ENCODE assay signal across 29 cellular contexts in the genomic region with DNA sequence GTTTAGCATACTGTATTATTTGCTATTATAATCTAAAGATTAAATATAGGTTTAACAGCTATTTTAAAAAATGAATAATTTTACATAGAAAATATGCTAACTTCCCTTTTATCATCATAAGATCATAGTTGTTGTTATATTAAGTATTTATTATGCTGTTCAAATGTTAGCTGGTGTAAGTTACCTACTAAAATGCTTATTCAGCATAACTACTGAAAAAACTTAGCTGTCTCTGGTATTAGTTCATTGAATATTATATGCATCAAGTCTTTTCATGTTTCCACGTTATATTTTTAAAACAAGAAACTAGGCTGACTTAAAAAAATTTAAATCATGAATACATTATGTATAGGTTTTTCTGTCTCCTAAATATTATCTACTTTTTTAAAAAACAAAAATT.
"Had no signal": no experiment of that assay in that cellular context is flagged by ENCODE, and none has a peak within 500 bp of the region (broad histone marks: within the 10 kb centered on the region; RNA-seq: fewer than 3 reads in every experiment).

No MANE protein-coding gene starts in this region.

- H3K36me3 Mint-ChIP-seq: naive thymus-derived CD8-positive, alpha-beta T cell had no signal

- H3K36me3 ChIP-seq: lower lobe of right lung, pancreas, prostate gland, sigmoid colon, tibial nerve, uterus had no signal

- ATAC-seq: left cardiac atrium; left lobe of liver; lower lobe of right lung; naive thymus-derived CD8-positive, alpha-beta T cell; pancreas; right cardiac atrium; stimulated activated memory B cell treated with anti-CD40 and anti-IgM and Interleukin-4, amounts not matched to agents 10 μg/mL and 1 μg/mL and 100 μg/mL, for 72 hours; stimulated activated naive CD8-positive, alpha-beta T cell treated with anti-CD3 and anti-CD28 coated beads, Interleukin-15, amount 100 ng/mL, for 72 hours had no signal

- H3K27ac Mint-ChIP-seq: naive thymus-derived CD8-positive, alpha-beta T cell; nephron; stimulated activated memory B cell treated with anti-CD40 and anti-IgM and Interleukin-4, amounts not matched to agents 10 μg/mL and 1 μg/mL and 100 μg/mL, for 72 hours; stimulated activated naive CD8-positive, alpha-beta T cell treated with anti-CD3 and anti-CD28 coated beads, Interleukin-15, amount 100 ng/mL, for 72 hours; type B pancreatic cell had no signal

- FAIRE-seq: pancreas had no signal

- H3K27me3 Mint-ChIP-seq: stimulated activated memory B cell treated with anti-CD40 and anti-IgM and Interleukin-4, amounts not matched to agents 10 μg/mL and 1 μg/mL and 100 μg/mL, for 72 hours; stimulated activated naive CD8-positive, alpha-beta T cell treated with anti-CD3 and anti-CD28 coated beads, Interleukin-15, amount 100 ng/mL, for 72 hours; type B pancreatic cell had no signal

- H3K9me3 Mint-ChIP-seq: naive thymus-derived CD8-positive, alpha-beta T cell; nephron; neural crest cell; stimulated activated memory B cell treated with anti-CD40 and anti-IgM and Interleukin-4, amounts not matched to agents 10 μg/mL and 1 μg/mL and 100 μg/mL, for 72 hours; stimulated activated naive CD8-positive, alpha-beta T cell treated with anti-CD3 and anti-CD28 coated beads, Interleukin-15, amount 100 ng/mL, for 72 hours; type B pancreatic cell had no signal

- H3K4me3 ChIP-seq: lower lobe of right lung, pancreas, prostate gland, sigmoid colon, smooth muscle cell, tibial nerve, uterus had no signal

- H3K27me3 ChIP-seq: pancreas, sigmoid colon, tibial nerve, uterus had no signal

- H3K4me3 Mint-ChIP-seq: naive thymus-derived CD8-positive, alpha-beta T cell; nephron; neural crest cell; stimulated activated memory B cell treated with anti-CD40 and anti-IgM and Interleukin-4, amounts not matched to agents 10 μg/mL and 1 μg/mL and 100 μg/mL, for 72 hours; stimulated activated naive CD8-positive, alpha-beta T cell treated with anti-CD3 and anti-CD28 coated beads, Interleukin-15, amount 100 ng/mL, for 72 hours; type B pancreatic cell had no signal

- H3K4me2 ChIP-seq: smooth muscle cell had no signal

- H3K9me3 ChIP-seq: lower lobe of right lung, pancreas, prostate gland, sigmoid colon, tibial nerve, uterus had no signal

- DNase-seq: islet precursor cell; kidney glomerular epithelial cell; left cardiac atrium; lower lobe of right lung; mammary epithelial cell; mesenchymal stem cell; naive thymus-derived CD8-positive, alpha-beta T cell; nucleus accumbens; pancreas; posterior cingulate gyrus; retina; right cardiac atrium; sigmoid colon; stimulated activated CD4-positive, alpha-beta T cell treated with anti-CD3 and anti-CD28 coated beads, Interleukin-1b, Interleukin-23, amount 100 ng/mL, for 48 hours; stimulated activated CD4-positive, alpha-beta T cell treated with anti-CD3 and anti-CD28 coated beads, Interleukin-2, amount 100 ng/mL, for 48 hours; stimulated activated CD4-positive, alpha-beta T cell treated with anti-CD3 and anti-CD28 coated beads, Interleukin-4, amount 100 ng/mL, for 4 hours; stimulated activated CD8-positive, alpha-beta memory T cell treated with anti-CD3 and anti-CD28 coated beads, Interleukin-4, amount 100 ng/mL, for 48 hours; stimulated activated naive CD4-positive, alpha-beta T cell treated with Interleukin-2 at 50 U/mL for 16 hours; stimulated activated naive CD8-positive, alpha-beta T cell treated with anti-CD3 and anti-CD28 coated beads, Interleukin-15, amount 100 ng/mL, for 72 hours; substantia nigra; uterus had no signal

- H3K4me1 ChIP-seq: lower lobe of right lung, pancreas, prostate gland, sigmoid colon, tibial nerve, uterus had no signal

- H3K27ac ChIP-seq: lower lobe of right lung, pancreas, prostate gland, sigmoid colon, tibial nerve, uterus had no signal

- H3K4me1 Mint-ChIP-seq: naive thymus-derived CD8-positive, alpha-beta T cell; nephron; stimulated activated memory B cell treated with anti-CD40 and anti-IgM and Interleukin-4, amounts not matched to agents 10 μg/mL and 1 μg/mL and 100 μg/mL, for 72 hours; stimulated activated naive CD8-positive, alpha-beta T cell treated with anti-CD3 and anti-CD28 coated beads, Interleukin-15, amount 100 ng/mL, for 72 hours had no signal
